Comparison of ENCODE assay signal across 11 cellular contexts in the genomic region with DNA sequence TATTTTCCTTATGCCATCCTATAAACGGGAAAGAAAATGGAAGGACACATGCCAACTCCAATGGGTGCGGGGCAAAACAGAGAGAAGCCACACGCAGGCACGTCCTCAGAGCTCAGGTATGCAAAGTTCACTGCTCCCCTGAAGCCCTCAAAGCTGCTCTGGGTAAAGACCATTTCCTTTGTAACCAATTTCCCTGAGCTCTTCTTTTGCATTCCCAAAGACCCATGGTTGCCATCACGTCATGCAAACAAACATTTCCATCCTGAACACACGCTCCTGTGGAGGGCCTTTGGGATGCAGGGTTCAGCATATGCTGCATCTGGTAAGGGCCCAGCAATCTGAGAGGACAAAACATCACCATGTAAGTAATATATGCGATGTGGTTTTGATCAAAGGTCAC.
A peak's percentile ranks its signal among the peaks of the same experiment; 100 is the strongest.
DNase-seq lines count a peak whose midpoint lies in the region; ATAC-seq and TF ChIP-seq lines count a peak whose summit lies in the region.
"Had no signal": no experiment of that assay in that cellular context is flagged by ENCODE, and none has a peak within 500 bp of the region (broad histone marks: within the 10 kb centered on the region; RNA-seq: fewer than 3 reads in every experiment).

No MANE protein-coding gene starts in this region.

- intact Hi-C loops in CD8-positive, alpha-beta T cell (cut with DNase I, micrococcal nuclease): no loop called here
- intact Hi-C loops in cardiac septum (cut with DNase I) (no loop called here), PC-9 (cut with micrococcal nuclease; ENCODE audit: unreplicated experiment) (no loop called here)

- no peaks in the 10 kb centered on the region for H3K27me3 ChIP-seq in CD8-positive, alpha-beta T cell (ENCODE audit: insufficient read depth, low read length)
- no peaks in the 10 kb centered on the region for H3K27me3 ChIP-seq in PC-9 (ENCODE audit: insufficient read depth, low read depth)
- H3K27me3 ChIP-seq: hepatocyte had no signal

- H3K27ac ChIP-seq in CD8-positive, alpha-beta T cell (ENCODE audit: low read depth, low read length): no peak overlapping the region
- no peak overlapping the region for H3K27ac ChIP-seq in coronary artery
- H3K27ac ChIP-seq in PC-9: no peak overlapping the region
- H3K27ac ChIP-seq: hepatocyte had no signal

- TF ChIP-seq CTCF in CD8-positive, alpha-beta T cell (IDR thresholded peaks at IDR 0.05): no peak
- TF ChIP-seq CTCF in coronary artery (IDR thresholded peaks at IDR 0.05) (no peak), neural crest cell (conservative IDR thresholded peaks at IDR 0.05) (no peak), PC-9 (conservative IDR thresholded peaks at IDR 0.05) (no peak)

- H3K4me1 Mint-ChIP-seq in CD8-positive, alpha-beta T cell (ENCODE audit: low read depth): peaks cover 24% of the 10 kb centered on the region
- peaks cover 18% of the 10 kb centered on the region for H3K4me1 Mint-ChIP-seq in neural crest cell

- CTCF ChIA-PET in CD8-positive, alpha-beta T cell (lab: Charles Lee): interaction anchor here (0.9 to 1.4 kb wide), 3 partner anchors 16 to 69 kb away, joined by 3 to 5 read pairs (median 3); no protein-coding TSS in a partner anchor
- CTCF ChIA-PET in PC-9 (lab: Charles Lee): no interaction called here

- H3K27ac Mint-ChIP-seq in CD8-positive, alpha-beta T cell: peak overlapping the region; percentile 85
- peak overlapping the region; percentile 68 for H3K27ac Mint-ChIP-seq in neural crest cell (ENCODE audit: unreplicated experiment)

- peak in 1 of 7 experiments; percentile 7 for DNase-seq in CD8-positive, alpha-beta T cell
- DNase-seq in HT-29 (ENCODE audit: low spot score) (peak; percentile 41), coronary artery (ENCODE audit: low spot score) (peak; percentile 31), neural crest cell (ENCODE audit: low read depth, low spot score) (no peak), cardiac septum (ENCODE audit: low spot score) (no peak), NCI-H226 (no peak), PC-9 (no peak)
- DNase-seq: amygdala, NCI-H510A treated with DMSO at 0.1 percent for 48 hours, SIG-M5 had no signal

- no peaks in the 10 kb centered on the region for H3K9me3 Mint-ChIP-seq in CD8-positive, alpha-beta T cell
- no peaks in the 10 kb centered on the region for H3K9me3 Mint-ChIP-seq in neural crest cell

- no peak overlapping the region for H3K4me3 ChIP-seq in CD8-positive, alpha-beta T cell (ENCODE audit: low read depth, low read length)
- H3K4me3 ChIP-seq in coronary artery: no peak overlapping the region
- no peak overlapping the region for H3K4me3 ChIP-seq in PC-9
- H3K4me3 ChIP-seq: hepatocyte had no signal

- H3K79me2 ChIP-seq in PC-9 (ENCODE audit: low read depth): no peaks in the 10 kb centered on the region
- H3K79me2 ChIP-seq: hepatocyte had no signal

- no peak overlapping the region for H3K4me2 ChIP-seq in PC-9
- H3K4me2 ChIP-seq: hepatocyte had no signal

- ATAC-seq in CD8-positive, alpha-beta T cell: no peak

- peaks cover 27% of the 10 kb centered on the region for H3K36me3 ChIP-seq in CD8-positive, alpha-beta T cell (ENCODE audit: insufficient read depth, low read length)
- H3K36me3 ChIP-seq in PC-9 (ENCODE audit: low read depth): peaks cover 4% of the 10 kb centered on the region; the same call in 1 of the 2 replicates

- H3F3A ChIP-seq in PC-9 (ENCODE audit: insufficient read depth, low read depth): no peaks in the 10 kb centered on the region

- peaks cover 80% of the 10 kb centered on the region for H3K36me3 Mint-ChIP-seq in CD8-positive, alpha-beta T cell
- H3K36me3 Mint-ChIP-seq in neural crest cell (ENCODE audit: low read depth): no peaks in the 10 kb centered on the region

- BruUV-seq in PC-9 (replicated peaks; lab: Mats Ljungman, UMichigan): no TSS peak

- no peaks in the 10 kb centered on the region for H4K20me1 ChIP-seq in PC-9 (ENCODE audit: insufficient read depth)

- no peak overlapping the region for H2AFZ ChIP-seq in PC-9
- H2AFZ ChIP-seq: hepatocyte had no signal

- no peaks in the 10 kb centered on the region for H3K27me3 Mint-ChIP-seq in CD8-positive, alpha-beta T cell (ENCODE audit: low read depth)
- no peaks in the 10 kb centered on the region for H3K27me3 Mint-ChIP-seq in neural crest cell (ENCODE audit: low read depth)

- H3K9me2 ChIP-seq in PC-9 (ENCODE audit: insufficient read depth): no peaks in the 10 kb centered on the region

- H3K4me3 Mint-ChIP-seq in CD8-positive, alpha-beta T cell: no peak overlapping the region
- H3K4me3 Mint-ChIP-seq in neural crest cell: no peak overlapping the region

- POLR2A ChIA-PET in CD8-positive, alpha-beta T cell (lab: Charles Lee): interaction anchor here (0.9 kb wide), 1 partner anchor 8 kb away, joined by 4 read pairs; no protein-coding TSS in a partner anchor
- POLR2A ChIA-PET in PC-9 (lab: Charles Lee; ENCODE audit: unreplicated experiment): no interaction called here

- peaks cover 12% of the 10 kb centered on the region for H3K4me1 ChIP-seq in CD8-positive, alpha-beta T cell (ENCODE audit: insufficient read depth, low read length)
- H3K4me1 ChIP-seq in PC-9 (replicated peaks; ENCODE audit: insufficient read depth): no peaks in the 10 kb centered on the region

- no peaks in the 10 kb centered on the region for H3K9me3 ChIP-seq in CD8-positive, alpha-beta T cell (ENCODE audit: low read length)
- no peaks in the 10 kb centered on the region for H3K9me3 ChIP-seq in PC-9 (ENCODE audit: insufficient read depth, low read depth)

Comparison
In these comparisons a context has a peak if more than half of its experiments do, and no peak if none do; other contexts are left out.
1. DNase-seq: peak in HT-29 (single experiment) and coronary artery (single experiment); none in neural crest cell (single experiment), cardiac septum (single experiment), NCI-H226 (single experiment) and PC-9 (0 of 2).